In genomic region chr1:27341525-27342252, GRCh38 we compare ENCODE assay signal across 1 cellular context.
TF ChIP-seq lines count a peak whose summit lies in the region.

SYTL1 (plus strand) TSS chr1:27342022; CDS start chr1:27345335, 3,313 bp downstream.

TF ChIP-seq in HepG2, 621 proteins besides CTCF, POLR2A, EP300 and RAD21 (continued from another document and continues in another):
- TF ChIP-seq ZNF282 (IDR thresholded peaks at IDR 0.05; ENCODE audit: partially characterized antibody) (no peak), FOXM1 (CRISPR knock-in tag; IDR thresholded peaks at IDR 0.05) (no peak), ZBTB8A (CRISPR knock-in tag; IDR thresholded peaks at IDR 0.05; ENCODE audit: borderline replicate concordance, low read depth) (no peak), GLI4 (CRISPR knock-in tag; IDR thresholded peaks at IDR 0.05; ENCODE audit: borderline replicate concordance) (no peak), EEA1 (CRISPR knock-in tag; IDR thresholded peaks at IDR 0.05; ENCODE audit: borderline replicate concordance) (no peak), FOXK1 (CRISPR knock-in tag; IDR thresholded peaks at IDR 0.05; ENCODE audit: borderline replicate concordance, low read depth) (no peak), ZNF691 (CRISPR knock-in tag; IDR thresholded peaks at IDR 0.05; ENCODE audit: borderline replicate concordance, low read depth) (peak; percentile 53; the same call in 1 of the 2 replicates), HNRNPH1 (optimal IDR thresholded peaks at IDR 0.05; ENCODE audit: low read depth, low read length) (no peak), GATAD1 (CRISPR knock-in tag; IDR thresholded peaks at IDR 0.05) (peak; percentile 50), MAFG (CRISPR knock-in tag; IDR thresholded peaks at IDR 0.05) (no peak), DNMT1 (CRISPR knock-in tag; IDR thresholded peaks at IDR 0.05) (no peak), MXD1 (CRISPR knock-in tag; IDR thresholded peaks at IDR 0.05) (no peak), ZNF34 (CRISPR knock-in tag; IDR thresholded peaks at IDR 0.05; ENCODE audit: borderline replicate concordance) (no peak), NFE2 (CRISPR knock-in tag; IDR thresholded peaks at IDR 0.05) (no peak), ZNF614 (CRISPR knock-in tag; IDR thresholded peaks at IDR 0.05; ENCODE audit: borderline replicate concordance) (no peak; the same call in 1 of the 2 replicates), THYN1 (CRISPR knock-in tag; IDR thresholded peaks at IDR 0.05; ENCODE audit: borderline replicate concordance, low read depth) (no peak), ZNF3 (CRISPR knock-in tag; IDR thresholded peaks at IDR 0.05) (no peak), NR2F6 (IDR thresholded peaks at IDR 0.05) (no peak), NR2F6 (CRISPR knock-in tag; IDR thresholded peaks at IDR 0.05) (peak; percentile 53; the same call in 1 of the 2 replicates), IRF2 (CRISPR knock-in tag; IDR thresholded peaks at IDR 0.05) (no peak; the same call in 1 of the 2 replicates), KDM5B (CRISPR knock-in tag; IDR thresholded peaks at IDR 0.05; ENCODE audit: borderline replicate concordance) (no peak), HCFC1 (IDR thresholded peaks at IDR 0.05; ENCODE audit: low read depth, low read length) (no peak), ZNF777 (CRISPR knock-in tag; IDR thresholded peaks at IDR 0.05) (no peak), ZNF121 (CRISPR knock-in tag; IDR thresholded peaks at IDR 0.05) (no peak), TBX2 (CRISPR knock-in tag; IDR thresholded peaks at IDR 0.05; ENCODE audit: borderline replicate concordance) (peak; percentile 59; the same call in 1 of the 2 replicates), RFX3 (CRISPR knock-in tag; IDR thresholded peaks at IDR 0.05) (no peak), SOX13 (IDR thresholded peaks at IDR 0.05) (no peak), SOX13 (CRISPR knock-in tag; conservative IDR thresholded peaks at IDR 0.05 in 1 of 2, IDR thresholded peaks at IDR 0.05 in 1 of 2) (no peak), NCOA2 (CRISPR knock-in tag; IDR thresholded peaks at IDR 0.05) (no peak; the same call in 1 of the 2 replicates), DMAP1 (CRISPR knock-in tag; IDR thresholded peaks at IDR 0.05) (peak; percentile 53; the same call in 1 of the 2 replicates), HNRNPL (IDR thresholded peaks at IDR 0.05; ENCODE audit: low read depth, low read length) (peak; percentile 82), YY1 (IDR thresholded peaks at IDR 0.05; ENCODE audit: insufficient read depth, insufficient replicate concordance, low read depth, low read length) (peak; percentile 65), ZNF296 (CRISPR knock-in tag; conservative IDR thresholded peaks at IDR 0.05) (no peak), GLMP (CRISPR knock-in tag; IDR thresholded peaks at IDR 0.05; ENCODE audit: borderline replicate concordance) (no peak), ZMYM2 (CRISPR knock-in tag; IDR thresholded peaks at IDR 0.05) (no peak), ZNF337 (CRISPR knock-in tag; IDR thresholded peaks at IDR 0.05; ENCODE audit: borderline replicate concordance, low read depth) (no peak), ZBTB43 (CRISPR knock-in tag; conservative IDR thresholded peaks at IDR 0.05) (0 out of 2 replicates have a peak, but pooled peaks have one; percentile 57), ZNF331 (CRISPR knock-in tag; IDR thresholded peaks at IDR 0.05) (peak; percentile 62), BRCA1 (CRISPR knock-in tag; IDR thresholded peaks at IDR 0.05) (no peak)
- TF ChIP-seq, protein P1, sequence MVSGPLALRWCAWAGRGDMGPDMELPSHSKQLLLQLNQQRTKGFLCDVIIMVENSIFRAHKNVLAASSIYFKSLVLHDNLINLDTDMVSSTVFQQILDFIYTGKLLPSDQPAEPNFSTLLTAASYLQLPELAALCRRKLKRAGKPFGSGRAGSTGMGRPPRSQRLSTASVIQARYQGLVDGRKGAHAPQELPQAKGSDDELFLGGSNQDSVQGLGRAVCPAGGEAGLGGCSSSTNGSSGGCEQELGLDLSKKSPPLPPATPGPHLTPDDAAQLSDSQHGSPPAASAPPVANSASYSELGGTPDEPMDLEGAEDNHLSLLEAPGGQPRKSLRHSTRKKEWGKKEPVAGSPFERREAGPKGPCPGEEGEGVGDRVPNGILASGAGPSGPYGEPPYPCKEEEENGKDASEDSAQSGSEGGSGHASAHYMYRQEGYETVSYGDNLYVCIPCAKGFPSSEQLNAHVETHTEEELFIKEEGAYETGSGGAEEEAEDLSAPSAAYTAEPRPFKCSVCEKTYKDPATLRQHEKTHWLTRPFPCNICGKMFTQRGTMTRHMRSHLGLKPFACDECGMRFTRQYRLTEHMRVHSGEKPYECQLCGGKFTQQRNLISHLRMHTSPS (CRISPR knock-in tag; IDR thresholded peaks at IDR 0.05; ENCODE audit: low read depth): peak; percentile 16
- TF ChIP-seq, protein P2, sequence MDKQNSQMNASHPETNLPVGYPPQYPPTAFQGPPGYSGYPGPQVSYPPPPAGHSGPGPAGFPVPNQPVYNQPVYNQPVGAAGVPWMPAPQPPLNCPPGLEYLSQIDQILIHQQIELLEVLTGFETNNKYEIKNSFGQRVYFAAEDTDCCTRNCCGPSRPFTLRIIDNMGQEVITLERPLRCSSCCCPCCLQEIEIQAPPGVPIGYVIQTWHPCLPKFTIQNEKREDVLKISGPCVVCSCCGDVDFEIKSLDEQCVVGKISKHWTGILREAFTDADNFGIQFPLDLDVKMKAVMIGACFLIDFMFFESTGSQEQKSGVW (CRISPR knock-in tag; IDR thresholded peaks at IDR 0.05; ENCODE audit: borderline replicate concordance): no peak
- TF ChIP-seq, protein P3, sequence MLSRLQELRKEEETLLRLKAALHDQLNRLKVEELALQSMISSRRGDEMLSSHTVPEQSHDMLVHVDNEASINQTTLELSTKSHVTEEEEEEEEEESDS (CRISPR knock-in tag; IDR thresholded peaks at IDR 0.05; ENCODE audit: borderline replicate concordance): no peak
- TF ChIP-seq, protein P4, sequence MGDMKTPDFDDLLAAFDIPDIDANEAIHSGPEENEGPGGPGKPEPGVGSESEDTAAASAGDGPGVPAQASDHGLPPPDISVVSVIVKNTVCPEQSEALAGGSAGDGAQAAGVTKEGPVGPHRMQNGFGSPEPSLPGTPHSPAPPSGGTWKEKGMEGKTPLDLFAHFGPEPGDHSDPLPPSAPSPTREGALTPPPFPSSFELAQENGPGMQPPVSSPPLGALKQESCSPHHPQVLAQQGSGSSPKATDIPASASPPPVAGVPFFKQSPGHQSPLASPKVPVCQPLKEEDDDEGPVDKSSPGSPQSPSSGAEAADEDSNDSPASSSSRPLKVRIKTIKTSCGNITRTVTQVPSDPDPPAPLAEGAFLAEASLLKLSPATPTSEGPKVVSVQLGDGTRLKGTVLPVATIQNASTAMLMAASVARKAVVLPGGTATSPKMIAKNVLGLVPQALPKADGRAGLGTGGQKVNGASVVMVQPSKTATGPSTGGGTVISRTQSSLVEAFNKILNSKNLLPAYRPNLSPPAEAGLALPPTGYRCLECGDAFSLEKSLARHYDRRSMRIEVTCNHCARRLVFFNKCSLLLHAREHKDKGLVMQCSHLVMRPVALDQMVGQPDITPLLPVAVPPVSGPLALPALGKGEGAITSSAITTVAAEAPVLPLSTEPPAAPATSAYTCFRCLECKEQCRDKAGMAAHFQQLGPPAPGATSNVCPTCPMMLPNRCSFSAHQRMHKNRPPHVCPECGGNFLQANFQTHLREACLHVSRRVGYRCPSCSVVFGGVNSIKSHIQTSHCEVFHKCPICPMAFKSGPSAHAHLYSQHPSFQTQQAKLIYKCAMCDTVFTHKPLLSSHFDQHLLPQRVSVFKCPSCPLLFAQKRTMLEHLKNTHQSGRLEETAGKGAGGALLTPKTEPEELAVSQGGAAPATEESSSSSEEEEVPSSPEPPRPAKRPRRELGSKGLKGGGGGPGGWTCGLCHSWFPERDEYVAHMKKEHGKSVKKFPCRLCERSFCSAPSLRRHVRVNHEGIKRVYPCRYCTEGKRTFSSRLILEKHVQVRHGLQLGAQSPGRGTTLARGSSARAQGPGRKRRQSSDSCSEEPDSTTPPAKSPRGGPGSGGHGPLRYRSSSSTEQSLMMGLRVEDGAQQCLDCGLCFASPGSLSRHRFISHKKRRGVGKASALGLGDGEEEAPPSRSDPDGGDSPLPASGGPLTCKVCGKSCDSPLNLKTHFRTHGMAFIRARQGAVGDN (CRISPR knock-in tag; IDR thresholded peaks at IDR 0.05): peak; percentile 66
- TF ChIP-seq, protein P5, sequence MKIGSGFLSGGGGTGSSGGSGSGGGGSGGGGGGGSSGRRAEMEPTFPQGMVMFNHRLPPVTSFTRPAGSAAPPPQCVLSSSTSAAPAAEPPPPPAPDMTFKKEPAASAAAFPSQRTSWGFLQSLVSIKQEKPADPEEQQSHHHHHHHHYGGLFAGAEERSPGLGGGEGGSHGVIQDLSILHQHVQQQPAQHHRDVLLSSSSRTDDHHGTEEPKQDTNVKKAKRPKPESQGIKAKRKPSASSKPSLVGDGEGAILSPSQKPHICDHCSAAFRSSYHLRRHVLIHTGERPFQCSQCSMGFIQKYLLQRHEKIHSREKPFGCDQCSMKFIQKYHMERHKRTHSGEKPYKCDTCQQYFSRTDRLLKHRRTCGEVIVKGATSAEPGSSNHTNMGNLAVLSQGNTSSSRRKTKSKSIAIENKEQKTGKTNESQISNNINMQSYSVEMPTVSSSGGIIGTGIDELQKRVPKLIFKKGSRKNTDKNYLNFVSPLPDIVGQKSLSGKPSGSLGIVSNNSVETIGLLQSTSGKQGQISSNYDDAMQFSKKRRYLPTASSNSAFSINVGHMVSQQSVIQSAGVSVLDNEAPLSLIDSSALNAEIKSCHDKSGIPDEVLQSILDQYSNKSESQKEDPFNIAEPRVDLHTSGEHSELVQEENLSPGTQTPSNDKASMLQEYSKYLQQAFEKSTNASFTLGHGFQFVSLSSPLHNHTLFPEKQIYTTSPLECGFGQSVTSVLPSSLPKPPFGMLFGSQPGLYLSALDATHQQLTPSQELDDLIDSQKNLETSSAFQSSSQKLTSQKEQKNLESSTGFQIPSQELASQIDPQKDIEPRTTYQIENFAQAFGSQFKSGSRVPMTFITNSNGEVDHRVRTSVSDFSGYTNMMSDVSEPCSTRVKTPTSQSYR (CRISPR knock-in tag; IDR thresholded peaks at IDR 0.05; ENCODE audit: borderline replicate concordance): no peak
- TF ChIP-seq, protein P6, sequence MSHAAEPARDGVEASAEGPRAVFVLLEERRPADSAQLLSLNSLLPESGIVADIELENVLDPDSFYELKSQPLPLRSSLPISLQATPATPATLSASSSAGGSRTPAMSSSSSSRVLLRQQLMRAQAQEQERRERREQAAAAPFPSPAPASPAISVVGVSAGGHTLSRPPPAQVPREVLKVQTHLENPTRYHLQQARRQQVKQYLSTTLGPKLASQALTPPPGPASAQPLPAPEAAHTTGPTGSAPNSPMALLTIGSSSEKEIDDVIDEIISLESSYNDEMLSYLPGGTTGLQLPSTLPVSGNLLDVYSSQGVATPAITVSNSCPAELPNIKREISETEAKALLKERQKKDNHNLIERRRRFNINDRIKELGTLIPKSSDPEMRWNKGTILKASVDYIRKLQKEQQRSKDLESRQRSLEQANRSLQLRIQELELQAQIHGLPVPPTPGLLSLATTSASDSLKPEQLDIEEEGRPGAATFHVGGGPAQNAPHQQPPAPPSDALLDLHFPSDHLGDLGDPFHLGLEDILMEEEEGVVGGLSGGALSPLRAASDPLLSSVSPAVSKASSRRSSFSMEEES (CRISPR knock-in tag; IDR thresholded peaks at IDR 0.05): peak; percentile 55; the same call in 1 of the 2 replicates
- TF ChIP-seq, protein P7, sequence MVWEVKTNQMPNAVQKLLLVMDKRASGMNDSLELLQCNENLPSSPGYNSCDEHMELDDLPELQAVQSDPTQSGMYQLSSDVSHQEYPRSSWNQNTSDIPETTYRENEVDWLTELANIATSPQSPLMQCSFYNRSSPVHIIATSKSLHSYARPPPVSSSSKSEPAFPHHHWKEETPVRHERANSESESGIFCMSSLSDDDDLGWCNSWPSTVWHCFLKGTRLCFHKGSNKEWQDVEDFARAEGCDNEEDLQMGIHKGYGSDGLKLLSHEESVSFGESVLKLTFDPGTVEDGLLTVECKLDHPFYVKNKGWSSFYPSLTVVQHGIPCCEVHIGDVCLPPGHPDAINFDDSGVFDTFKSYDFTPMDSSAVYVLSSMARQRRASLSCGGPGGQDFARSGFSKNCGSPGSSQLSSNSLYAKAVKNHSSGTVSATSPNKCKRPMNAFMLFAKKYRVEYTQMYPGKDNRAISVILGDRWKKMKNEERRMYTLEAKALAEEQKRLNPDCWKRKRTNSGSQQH (CRISPR knock-in tag; IDR thresholded peaks at IDR 0.05; ENCODE audit: low read depth): no peak
- TF ChIP-seq, protein P8, sequence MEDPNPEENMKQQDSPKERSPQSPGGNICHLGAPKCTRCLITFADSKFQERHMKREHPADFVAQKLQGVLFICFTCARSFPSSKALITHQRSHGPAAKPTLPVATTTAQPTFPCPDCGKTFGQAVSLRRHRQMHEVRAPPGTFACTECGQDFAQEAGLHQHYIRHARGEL (CRISPR knock-in tag; IDR thresholded peaks at IDR 0.05): no peak
